In genomic region chr2:27915191-27915590, GRCh38 we compare ENCODE assay signal across 17 cellular contexts. TPM values are rescaled to one million over a fixed set of nuclear protein-coding genes. Genes with fewer than 3 reads are reported as not detected.
DNase-seq lines count a peak whose midpoint lies in the region; ATAC-seq and TF ChIP-seq lines count a peak whose summit lies in the region.
"Had no signal": no experiment of that assay in that cellular context is flagged by ENCODE, and none has a peak within 500 bp of the region (broad histone marks: within the 10 kb centered on the region; RNA-seq: fewer than 3 reads in every experiment).

No MANE protein-coding gene starts in this region.

- TF ChIP-seq POLR2A in suprapubic skin (IDR thresholded peaks at IDR 0.05) = no peak

- DNase-seq in fibroblast of villous mesenchyme (ENCODE audit: low read depth) (peak; percentile 66), medulla oblongata (ENCODE audit: extremely low spot score) (peak; percentile 14), suprapubic skin (ENCODE audit: low spot score in 2 of 2) (no peak), NCI-H69 (lab: John Stamatoyannopoulos, UW) (no peak)
- DNase-seq in central memory CD4-positive, alpha-beta T cell = no peak
- DNase-seq in activated CD4-positive, alpha-beta T cell treated with anti-CD3 and anti-CD28 coated beads, Interleukin-2, amount 50 U/mL, for 4 hours = no peak
- DNase-seq: activated CD8-positive, alpha-beta memory T cell treated with anti-CD3 and anti-CD28 coated beads for 24 hours; cortex of kidney; erythroblast; GF-D8; MV-4-11; small intestine; SW 1271; WERI-Rb-1 had no signal

- TF ChIP-seq EP300 in suprapubic skin (IDR thresholded peaks at IDR 0.05) = no peak

- H3K9me3 ChIP-seq in suprapubic skin = no peaks in the 10 kb centered on the region
- H3K9me3 ChIP-seq: ascending aorta had no signal

- H3K27me3 ChIP-seq in suprapubic skin = no peaks in the 10 kb centered on the region
- H3K27me3 ChIP-seq: ascending aorta had no signal

- TF ChIP-seq CTCF in VCaP (conservative IDR thresholded peaks at IDR 0.05) (no peak), fibroblast of villous mesenchyme (IDR thresholded peaks at IDR 0.05; ENCODE audit: insufficient read depth, low read depth, low read length) (no peak), suprapubic skin (IDR thresholded peaks at IDR 0.05) (no peak)

- no peak for ATAC-seq in HG02798 (IDR thresholded peaks at IDR 0.05; ENCODE audit: poor library complexity, unreplicated experiment)

- no peaks in the 10 kb centered on the region for H3K36me3 ChIP-seq in suprapubic skin
- H3K36me3 ChIP-seq: ascending aorta, WERI-Rb-1 had no signal

- H3K4me1 ChIP-seq in suprapubic skin = peaks cover 34% of the 10 kb centered on the region

- H3K4me3 ChIP-seq in fibroblast of villous mesenchyme (ENCODE audit: low read depth, low read length) (no peak overlapping the region), suprapubic skin (no peak overlapping the region)
- H3K4me3 ChIP-seq: ascending aorta had no signal

- H3K27ac ChIP-seq in VCaP (peak overlapping the region; percentile 68), suprapubic skin (peak overlapping the region; percentile 59)
- H3K27ac ChIP-seq: WERI-Rb-1 had no signal

- 42% methylated on average over 5 of the region's 5 CpGs for WGBS in suprapubic skin

RNA-seq across cellular contexts. Expression of gene BABAM2, which starts 24.7 kb away (rescaled TPM):
- total RNA-seq in fibroblast of villous mesenchyme = 28.5 and 29.0 TPM in 2 replicates
- total RNA-seq in suprapubic skin = 10 to 100 TPM; 23.7 to 41.1 (median 27.9) TPM

RNA-seq across cellular contexts. Expression of gene RBKS, which starts 25.0 kb away (rescaled TPM):
- total RNA-seq in fibroblast of villous mesenchyme = 1.3 TPM in 2 replicates
- total RNA-seq in suprapubic skin = 1 to 10 TPM; 1.0 to 2.2 (median 1.5) TPM
- total RNA-seq: ascending aorta had no signal

Comparison
In these comparisons a context has a peak if more than half of its experiments do, and no peak if none do; other contexts are left out.
1. DNase-seq: peak in fibroblast of villous mesenchyme (single experiment) and medulla oblongata (single experiment); none in suprapubic skin (0 of 2), NCI-H69 (single experiment), central memory CD4-positive, alpha-beta T cell (single experiment) and activated CD4-positive, alpha-beta T cell treated with anti-CD3 and anti-CD28 coated beads, Interleukin-2, amount 50 U/mL, for 4 hours (0 of 2).